13 cellular contexts compared by ENCODE assay signal in genomic region chr3:109640146-109640652, GRCh38.
"Had no signal": no experiment of that assay in that cellular context is flagged by ENCODE, and none has a peak within 500 bp of the region (broad histone marks: within the 10 kb centered on the region; RNA-seq: fewer than 3 reads in every experiment).

No MANE protein-coding gene starts in this region.

- ATAC-seq: effector memory CD8-positive, alpha-beta T cell; left cardiac atrium; naive thymus-derived CD4-positive, alpha-beta T cell; upper lobe of right lung had no signal

- H3K36me3 ChIP-seq: brain microvascular endothelial cell, sigmoid colon, suprapubic skin, upper lobe of right lung had no signal

- H3K4me3 ChIP-seq: sigmoid colon, suprapubic skin, upper lobe of right lung had no signal

- H3K4me1 ChIP-seq: sigmoid colon, suprapubic skin, upper lobe of right lung had no signal

- H3K9me3 ChIP-seq: sigmoid colon, suprapubic skin, upper lobe of right lung had no signal

- H3K27me3 ChIP-seq: brain microvascular endothelial cell, sigmoid colon, suprapubic skin, upper lobe of right lung had no signal

- DNase-seq: activated CD4-positive, alpha-beta T cell treated with anti-CD3 and anti-CD28 coated beads, Interleukin-2, amount 50 U/mL, for 1 hour; brain microvascular endothelial cell; cerebellar nuclear complex; effector memory CD8-positive, alpha-beta T cell; immature natural killer cell; left cardiac atrium; naive thymus-derived CD4-positive, alpha-beta T cell; sigmoid colon; stimulated activated CD4-positive, alpha-beta T cell treated with anti-CD3 and anti-CD28 coated beads, Interleukin-12 subunit alpha, Interleukin-12 subunit beta, amount 100 ng/mL, for 4 hours; stimulated activated CD4-positive, alpha-beta T cell treated with anti-CD3 and anti-CD28 coated beads, Interleukin-2, amount 100 ng/mL, for 48 hours; stimulated activated naive CD4-positive, alpha-beta T cell treated with Interleukin-2 at 50 U/mL for 16 hours; upper lobe of right lung had no signal

- H3K27ac ChIP-seq: brain microvascular endothelial cell, sigmoid colon, suprapubic skin, upper lobe of right lung had no signal
